In the genomic region with DNA sequence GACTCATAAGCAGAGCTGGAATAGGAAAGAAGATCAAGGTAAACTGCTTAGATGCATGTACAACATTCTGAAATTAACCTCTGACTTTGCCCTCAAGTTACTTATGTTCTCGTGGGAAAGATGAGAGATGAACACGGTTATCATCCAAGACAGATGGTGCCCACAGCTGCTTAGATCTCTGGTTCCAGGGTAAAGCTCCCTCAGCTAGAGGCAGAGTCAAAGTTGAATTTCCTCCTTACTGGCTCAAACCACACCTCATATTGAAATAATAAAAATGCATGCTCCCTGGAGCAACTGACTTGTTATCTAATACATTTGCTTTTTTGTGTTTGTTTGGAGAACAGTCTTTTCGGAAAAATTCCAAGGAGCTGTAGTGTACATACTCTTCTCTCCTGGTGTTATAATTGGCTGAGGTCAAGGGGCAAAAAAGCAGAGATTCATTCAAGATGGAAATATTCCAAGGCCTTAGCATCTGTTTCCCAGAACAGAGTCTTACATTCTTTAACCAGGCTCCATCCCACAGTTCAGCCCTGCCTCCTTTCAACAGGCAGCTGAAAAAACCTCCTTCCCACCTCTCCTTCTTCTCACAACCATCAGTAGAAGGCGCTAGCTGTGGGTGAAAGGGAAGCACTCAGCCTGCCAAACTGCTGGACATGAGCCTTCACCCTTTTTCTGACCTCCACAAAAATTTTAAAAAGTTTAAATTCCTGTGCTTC, we compare ENCODE assay signal across 9 cellular contexts. TPM values are rescaled to one million over a fixed set of nuclear protein-coding genes. Genes with fewer than 3 reads are reported as not detected.
A peak's percentile ranks its signal among the peaks of the same experiment; 100 is the strongest.
DNase-seq lines count a peak whose midpoint lies in the region; ATAC-seq, FAIRE-seq and TF ChIP-seq lines count a peak whose summit lies in the region.
"Had no signal": no experiment of that assay in that cellular context is flagged by ENCODE, and none has a peak within 500 bp of the region (broad histone marks: within the 10 kb centered on the region; RNA-seq: fewer than 3 reads in every experiment).

No MANE protein-coding gene starts in this region.

- DNase-seq in AG20443 (ENCODE audit: low spot score) (peak; percentile 73), SK-N-MC (ENCODE audit: low read depth, low spot score) (no peak), globus pallidus (ENCODE audit: low spot score) (peak; percentile 19), G401 (ENCODE audit: low spot score) (no peak), H54 (ENCODE audit: insufficient read length, low spot score) (no peak), BE2C (no peak)
- DNase-seq in activated naive CD4-positive, alpha-beta T cell treated with anti-CD3 and anti-CD28 coated beads, Interleukin-2, amount 50 U/mL, for 72 hours (ENCODE audit: low spot score in 2 of 2) = no peak

- H3K27ac Mint-ChIP-seq in activated naive CD4-positive, alpha-beta T cell treated with anti-CD3 and anti-CD28 coated beads, Interleukin-2, amount 50 U/mL, for 72 hours = no peak overlapping the region

- no peaks in the 10 kb centered on the region for H3K79me2 ChIP-seq in parathyroid adenoma

- FAIRE-seq in H54 (lab: Jason Lieb, UNC) = no peak

- in situ Hi-C loops in G401 (cut with HindIII; ENCODE audit: low sequenced_read_pairs) = no loop called here

- H3K4me2 ChIP-seq in parathyroid adenoma (ENCODE audit: low read length) = no peak overlapping the region

- H3K9me3 ChIP-seq in SK-N-MC (ENCODE audit: low read depth, low read length) (no peaks in the 10 kb centered on the region), parathyroid adenoma (ENCODE audit: control insufficient read depth, low read length) (no peaks in the 10 kb centered on the region), BE2C (no peaks in the 10 kb centered on the region)

- no peak for TF ChIP-seq POLR2A in H54 (IDR thresholded peaks at IDR 0.05; ENCODE audit: low read depth, low read length)

- H3K4me1 ChIP-seq in parathyroid adenoma (no peaks in the 10 kb centered on the region), BE2C (no peaks in the 10 kb centered on the region)

- H3K27ac ChIP-seq in SK-N-MC (no peak overlapping the region), parathyroid adenoma (peak overlapping the region; percentile 72)
- H3K27ac ChIP-seq: epithelial cell of prostate had no signal

- TF ChIP-seq CTCF in parathyroid adenoma (IDR thresholded peaks at IDR 0.05) (no peak), BE2C (IDR thresholded peaks at IDR 0.05; ENCODE audit: low read depth, low read length) (no peak)

- no peaks in the 10 kb centered on the region for H3K9me3 Mint-ChIP-seq in activated naive CD4-positive, alpha-beta T cell treated with anti-CD3 and anti-CD28 coated beads, Interleukin-2, amount 50 U/mL, for 72 hours

- H3K36me3 ChIP-seq in SK-N-MC (ENCODE audit: insufficient read depth, low read length) (no peaks in the 10 kb centered on the region), parathyroid adenoma (ENCODE audit: control insufficient read depth, insufficient read depth, low read length) (no peaks in the 10 kb centered on the region), BE2C (no peaks in the 10 kb centered on the region)

- H3K36me3 Mint-ChIP-seq in activated naive CD4-positive, alpha-beta T cell treated with anti-CD3 and anti-CD28 coated beads, Interleukin-2, amount 50 U/mL, for 72 hours = no peaks in the 10 kb centered on the region

- H3K4me3 ChIP-seq in SK-N-MC (peak overlapping the region; percentile 44), parathyroid adenoma (ENCODE audit: low read depth, low read length) (no peak overlapping the region), BE2C (ENCODE audit: low read depth, low read length) (no peak overlapping the region)

- H3K9ac ChIP-seq in SK-N-MC (ENCODE audit: insufficient read length) (no peak overlapping the region), parathyroid adenoma (no peak overlapping the region)

- H2AFZ ChIP-seq in parathyroid adenoma = no peak overlapping the region

- no peaks in the 10 kb centered on the region for H3K27me3 ChIP-seq in parathyroid adenoma (ENCODE audit: control insufficient read depth, insufficient read depth, low read length)
- no peaks in the 10 kb centered on the region for H3K27me3 ChIP-seq in BE2C

- ATAC-seq in activated naive CD4-positive, alpha-beta T cell treated with anti-CD3 and anti-CD28 coated beads, Interleukin-2, amount 50 U/mL, for 72 hours = no peak

RNA-seq across cellular contexts. Expression of gene FMO2, which starts 43.6 kb away (rescaled TPM):
- total RNA-seq in activated naive CD4-positive, alpha-beta T cell treated with anti-CD3 and anti-CD28 coated beads, Interleukin-2, amount 50 U/mL, for 72 hours = not detected
- 0.14 and 0.25 TPM in 2 replicates for total RNA-seq in G401 (2014; rRNA removed; shearing (Covaris generic))
- polyA plus RNA-seq in BE2C (2012; ENCODE audit: insufficient read depth, insufficient read length, low read depth) = not detected

RNA-seq across cellular contexts. Expression of gene FMO3, which starts 50.8 kb away (rescaled TPM):
- not detected for total RNA-seq in activated naive CD4-positive, alpha-beta T cell treated with anti-CD3 and anti-CD28 coated beads, Interleukin-2, amount 50 U/mL, for 72 hours
- total RNA-seq in G401 (2014; rRNA removed; shearing (Covaris generic)) = 0.12 TPM in 1 of 2 replicates, not detected in the other
- polyA plus RNA-seq in BE2C (2012; ENCODE audit: insufficient read depth, insufficient read length, low read depth) = not detected

Comparison
In these comparisons a context has a peak if more than half of its experiments do, and no peak if none do; other contexts are left out.
1. DNase-seq: peak in AG20443 (single experiment) and globus pallidus (single experiment); none in SK-N-MC (single experiment), activated naive CD4-positive, alpha-beta T cell treated with anti-CD3 and anti-CD28 coated beads, Interleukin-2, amount 50 U/mL, for 72 hours (0 of 2), G401 (single experiment), H54 (single experiment) and BE2C (single experiment).